In genomic region chr2:188364033-188364432, GRCh38 we compare ENCODE assay signal across 18 cellular contexts.
"Had no signal": no experiment of that assay in that cellular context is flagged by ENCODE, and none has a peak within 500 bp of the region (broad histone marks: within the 10 kb centered on the region; RNA-seq: fewer than 3 reads in every experiment).

No MANE protein-coding gene starts in this region.

- ATAC-seq: activated CD8-positive, alpha-beta memory T cell treated with anti-CD3 and anti-CD28 coated beads, Interleukin-2, amount 10 ng/mL, durations not matched to agents 7 days and 5 days; activated naive CD4-positive, alpha-beta T cell treated with anti-CD3 and anti-CD28 coated beads, Interleukin-2, amount 50 U/mL, for 72 hours; body of pancreas; esophagus mucosa; stimulated activated naive CD8-positive, alpha-beta T cell treated with anti-CD3 and anti-CD28 coated beads, Interleukin-15, Interleukin-2, amounts not matched to agents 100 U/mL and 50 U/mL, for 24 hours had no signal

- DNase-seq: activated CD4-positive, alpha-beta memory T cell treated with anti-CD3 and anti-CD28 coated beads for 36 hours; activated CD4-positive, CD25-positive, alpha-beta regulatory T cell treated with anti-CD3 and anti-CD28 coated beads, Interleukin-2, amount 50 U/mL, for 72 hours; activated CD8-positive, alpha-beta memory T cell treated with anti-CD3 and anti-CD28 coated beads, Interleukin-2, amount 10 ng/mL, durations not matched to agents 7 days and 5 days; activated effector memory CD4-positive, alpha-beta T cell treated with Interleukin-2 at 50 U/mL for 16 hours; activated T-cell treated with anti-CD3 and anti-CD28 coated beads, Interleukin-2, amount 50 U/mL, for 24 hours; amygdala; body of pancreas; hypothalamus; nucleus accumbens; posterior cingulate gyrus; stimulated activated naive CD8-positive, alpha-beta T cell treated with anti-CD3 and anti-CD28 coated beads, Interleukin-15, Interleukin-2, amounts not matched to agents 100 U/mL and 50 U/mL, for 24 hours; transverse colon had no signal

- H3K9me3 ChIP-seq: body of pancreas, right atrium auricular region, transverse colon had no signal

- H3K4me2 ChIP-seq: smooth muscle cell had no signal

- FAIRE-seq: colon, endometrium had no signal

- H3K36me3 ChIP-seq: right atrium auricular region, transverse colon had no signal

- H3K4me3 ChIP-seq: body of pancreas, right atrium auricular region, smooth muscle cell, transverse colon had no signal

- H3K27ac ChIP-seq: body of pancreas, right atrium auricular region, transverse colon had no signal

- H3K4me1 ChIP-seq: right atrium auricular region, transverse colon had no signal

- H3K27me3 ChIP-seq: body of pancreas, right atrium auricular region, transverse colon had no signal
